Comparison of ENCODE assay signal across 8 cellular contexts in genomic region chr6:142300758-142301251, GRCh38. TPM values are rescaled to one million over a fixed set of nuclear protein-coding genes. Genes with fewer than 3 reads are reported as not detected.
A peak's percentile ranks its signal among the peaks of the same experiment; 100 is the strongest.
DNase-seq lines count a peak whose midpoint lies in the region; ATAC-seq lines count a peak whose summit lies in the region.

No MANE protein-coding gene starts in this region.

- H3K4me1 Mint-ChIP-seq in activated CD4-positive, alpha-beta memory T cell treated with anti-CD3 and anti-CD28 coated beads, Interleukin-2, amount 10 ng/mL, durations not matched to agents 7 days and 5 days = peaks cover 4% of the 10 kb centered on the region

- POLR2A ChIA-PET in activated CD4-positive, alpha-beta memory T cell treated with anti-CD3 and anti-CD28 coated beads, Interleukin-2, amount 10 ng/mL, durations not matched to agents 7 days and 5 days (lab: Charles Lee) = no interaction called here

- CTCF ChIA-PET in activated CD4-positive, alpha-beta memory T cell treated with anti-CD3 and anti-CD28 coated beads, Interleukin-2, amount 10 ng/mL, durations not matched to agents 7 days and 5 days (lab: Charles Lee) = interaction anchor here (1.2 kb wide), 1 partner anchor 16 kb away, joined by 3 read pairs; no protein-coding TSS in a partner anchor

- no peak for ATAC-seq in GM19023 (IDR thresholded peaks at IDR 0.05; ENCODE audit: unreplicated experiment)
- no peak for ATAC-seq in HG03432 (IDR thresholded peaks at IDR 0.05; ENCODE audit: unreplicated experiment)

- H3K27me3 Mint-ChIP-seq in activated CD4-positive, alpha-beta memory T cell treated with anti-CD3 and anti-CD28 coated beads, Interleukin-2, amount 10 ng/mL, durations not matched to agents 7 days and 5 days = peaks cover 33% of the 10 kb centered on the region

- H3K27ac Mint-ChIP-seq in activated CD4-positive, alpha-beta memory T cell treated with anti-CD3 and anti-CD28 coated beads, Interleukin-2, amount 10 ng/mL, durations not matched to agents 7 days and 5 days = no peak overlapping the region

- H3K9me3 Mint-ChIP-seq in activated CD4-positive, alpha-beta memory T cell treated with anti-CD3 and anti-CD28 coated beads, Interleukin-2, amount 10 ng/mL, durations not matched to agents 7 days and 5 days = no peaks in the 10 kb centered on the region

- peak overlapping the region; percentile 27 for H3K4me3 Mint-ChIP-seq in activated CD4-positive, alpha-beta memory T cell treated with anti-CD3 and anti-CD28 coated beads, Interleukin-2, amount 10 ng/mL, durations not matched to agents 7 days and 5 days

- peak overlapping the region in 15 of 21 experiments; percentile 37 to 87 (median 79) for H3K27ac ChIP-seq in skin epidermis

- DNase-seq in HT1080 (ENCODE audit: low read depth) = peak; percentile 76
- no peak for DNase-seq in activated CD4-positive, alpha-beta memory T cell treated with anti-CD3 and anti-CD28 coated beads, Interleukin-2, amount 10 ng/mL, durations not matched to agents 7 days and 5 days
- no peak for DNase-seq in middle frontal gyrus (ENCODE audit: extremely low spot score, low spot score)
- no peak for DNase-seq in NCI-H526 treated with DMSO at 0.1 percent for 48 hours (lab: John Stamatoyannopoulos, UW)

- H3K4me3 ChIP-seq in iPS-11a (ENCODE audit: low read depth, low read length) = peak overlapping the region; percentile 78
- H3K4me3 ChIP-seq in skin epidermis = peak overlapping the region in 6 of 7 experiments; percentile 34 to 62 (median 47)

- no peaks in the 10 kb centered on the region for H3K36me3 Mint-ChIP-seq in activated CD4-positive, alpha-beta memory T cell treated with anti-CD3 and anti-CD28 coated beads, Interleukin-2, amount 10 ng/mL, durations not matched to agents 7 days and 5 days (ENCODE audit: low read depth)

RNA-seq across cellular contexts. Expression of gene ADGRG6, which starts 1.0 kb away (rescaled TPM):
- 12.3 and 12.7 TPM in 2 replicates for total RNA-seq in HT1080 (2014; rRNA removed; shearing (Covaris generic))
- polyA plus RNA-seq in HT1080 (2015; cell fraction: cytosol; rRNA removed) = 9.0 and 11.8 TPM in 2 replicates
- polyA plus RNA-seq in HT1080 (2015; cell fraction: nucleus; rRNA removed) = 25.6 and 27.0 TPM in 2 replicates
- not detected for total RNA-seq in activated CD4-positive, alpha-beta memory T cell treated with anti-CD3 and anti-CD28 coated beads, Interleukin-2, amount 10 ng/mL, durations not matched to agents 7 days and 5 days

Comparison
In these comparisons a context has a peak if more than half of its experiments do, and no peak if none do; other contexts are left out.
1. RNA of gene ADGRG6, which starts 1.0 kb away (total RNA-seq): 12.3 to 12.7 TPM in HT1080; not detected in activated CD4-positive, alpha-beta memory T cell treated with anti-CD3 and anti-CD28 coated beads, Interleukin-2, amount 10 ng/mL, durations not matched to agents 7 days and 5 days; every median in the first group is over 10 times any median in the second.